1 cellular context compared by ENCODE assay signal in the genomic region with DNA sequence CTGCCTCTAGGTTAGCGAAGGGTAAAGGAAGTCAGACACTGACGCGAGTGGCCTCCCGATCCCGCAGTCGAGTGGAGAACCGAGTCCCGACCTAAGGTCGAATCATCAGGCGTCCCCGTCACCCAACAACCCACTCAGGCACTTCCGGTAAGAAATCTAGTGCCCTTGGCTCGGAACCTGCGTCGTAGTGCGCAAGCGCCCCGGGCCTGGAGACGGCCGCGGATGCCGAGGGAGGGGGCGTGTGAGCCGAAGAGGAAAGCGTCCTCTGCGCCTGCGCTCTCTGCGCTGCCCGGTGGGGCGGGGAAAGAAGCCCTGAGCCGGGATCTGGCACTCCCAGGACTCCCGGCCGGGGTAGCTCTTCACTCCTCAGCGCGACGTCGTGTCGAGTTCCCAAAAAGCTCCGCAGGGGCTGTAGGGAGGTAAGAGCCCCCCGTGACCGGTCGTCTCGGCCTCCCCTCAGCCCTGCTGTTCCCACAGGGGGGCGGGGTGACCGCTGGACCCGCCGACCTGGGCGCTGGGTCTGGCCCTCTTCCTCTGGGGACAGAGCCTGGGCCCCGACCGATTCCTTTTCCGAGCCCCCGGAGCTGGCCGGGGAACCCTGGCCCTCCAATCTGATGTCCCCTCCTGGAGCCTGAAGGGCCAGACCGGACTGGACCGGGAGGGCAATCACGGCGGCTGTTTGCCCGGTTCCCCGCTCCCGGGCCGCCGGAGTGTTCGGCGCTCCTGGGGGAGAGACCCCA.
TF ChIP-seq lines count a peak whose summit lies in the region.

Gene ZFYVE16 (plus strand): TSS at position 330 of the 740 bp plus-strand sequence. CDS start 26,084 bp downstream, outside the sequence.

TF ChIP-seq in HEK293, 187 proteins besides CTCF, POLR2A, EP300 and RAD21 (continued from another document and continues in another):
- TF ChIP-seq ZNF654 (tag by site-specific recombination; IDR thresholded peaks at IDR 0.05; ENCODE audit: low read depth) (no peak), SP3 (tag by site-specific recombination; IDR thresholded peaks at IDR 0.05) (peak; percentile 15; the same call in 1 of the 2 replicates), ZNF423 (tag by site-specific recombination; IDR thresholded peaks at IDR 0.05) (peak; percentile 37; the same call in 1 of the 2 replicates), KLF16 (tag by site-specific recombination; IDR thresholded peaks at IDR 0.05) (no peak), ZNF394 (tag by site-specific recombination; IDR thresholded peaks at IDR 0.05; ENCODE audit: borderline replicate concordance) (peak; percentile 85), ZEB2 (tag by site-specific recombination; IDR thresholded peaks at IDR 0.05) (peak; percentile 79), ZNF302 (tag by site-specific recombination; IDR thresholded peaks at IDR 0.05; ENCODE audit: low read depth) (no peak), ZNF776 (tag by site-specific recombination; IDR thresholded peaks at IDR 0.05; ENCODE audit: borderline replicate concordance) (no peak), ZNF211 (tag by site-specific recombination; IDR thresholded peaks at IDR 0.05; ENCODE audit: low read depth) (no peak), ZNF76 (tag by site-specific recombination; IDR thresholded peaks at IDR 0.05; ENCODE audit: borderline replicate concordance, low read depth) (peak; percentile 87), BCL11A (tag by site-specific recombination; IDR thresholded peaks at IDR 0.05; ENCODE audit: low read depth) (no peak), ZNF366 (tag by site-specific recombination; conservative IDR thresholded peaks at IDR 0.05) (no peak; the same call in 1 of the 2 replicates), ZBTB20 (tag by site-specific recombination; IDR thresholded peaks at IDR 0.05) (peak; percentile 98), ZNF362 (tag by site-specific recombination; IDR thresholded peaks at IDR 0.05) (no peak), ZNF184 (tag by site-specific recombination; IDR thresholded peaks at IDR 0.05) (no peak; the same call in 1 of the 2 replicates), ZNF549 (tag by site-specific recombination; IDR thresholded peaks at IDR 0.05) (no peak), ZNF580 (tag by site-specific recombination; IDR thresholded peaks at IDR 0.05) (no peak; the same call in 1 of the 2 replicates), ZNF837 (tag by site-specific recombination; IDR thresholded peaks at IDR 0.05) (no peak), ZNF670 (tag by site-specific recombination; IDR thresholded peaks at IDR 0.05; ENCODE audit: low read depth) (no peak), ZNF341 (tag by site-specific recombination; IDR thresholded peaks at IDR 0.05; ENCODE audit: low read depth) (peak; percentile 99), BCL11B (tag by site-specific recombination; IDR thresholded peaks at IDR 0.05; ENCODE audit: low read depth) (peak; percentile 57; the same call in 1 of the 2 replicates), ZNF514 (tag by site-specific recombination; IDR thresholded peaks at IDR 0.05) (no peak), ZNF121 (tag by site-specific recombination; IDR thresholded peaks at IDR 0.05) (peak; percentile 19; the same call in 1 of the 2 replicates), ZNF398 (tag by site-specific recombination; IDR thresholded peaks at IDR 0.05) (peak; percentile 59; the same call in 1 of the 2 replicates), ZNF266 (tag by site-specific recombination; IDR thresholded peaks at IDR 0.05; ENCODE audit: low read depth) (no peak), ZNF777 (tag by site-specific recombination; IDR thresholded peaks at IDR 0.05; ENCODE audit: borderline replicate concordance) (peak; percentile 57; the same call in 1 of the 2 replicates), ZXDB (tag by site-specific recombination; IDR thresholded peaks at IDR 0.05) (peak; percentile 69; the same call in 1 of the 2 replicates), SCRT2 (tag by site-specific recombination; IDR thresholded peaks at IDR 0.05) (peak; percentile 31; the same call in 1 of the 2 replicates), ZNF785 (tag by site-specific recombination; IDR thresholded peaks at IDR 0.05) (peak; percentile 97), YY1 (tag by site-specific recombination; IDR thresholded peaks at IDR 0.05) (no peak), ZNF335 (tag by site-specific recombination; conservative IDR thresholded peaks at IDR 0.05) (peak; percentile 98), ZNF660 (tag by site-specific recombination; IDR thresholded peaks at IDR 0.05) (peak; percentile 62; the same call in 1 of the 2 replicates), ZNF645 (tag by site-specific recombination; IDR thresholded peaks at IDR 0.05) (no peak), ZSCAN16 (tag by site-specific recombination; IDR thresholded peaks at IDR 0.05) (no peak), ZIC2 (tag by site-specific recombination; IDR thresholded peaks at IDR 0.05) (peak; percentile 92), ZBTB21 (tag by site-specific recombination; IDR thresholded peaks at IDR 0.05) (no peak), ZNF558 (tag by site-specific recombination; IDR thresholded peaks at IDR 0.05) (no peak), ZSCAN5A (tag by site-specific recombination; IDR thresholded peaks at IDR 0.05) (peak; percentile 42; the same call in 1 of the 2 replicates), WT1 (tag by site-specific recombination; IDR thresholded peaks at IDR 0.05) (peak; percentile 59), PRDM1 (tag by site-specific recombination; IDR thresholded peaks at IDR 0.05) (no peak), ZNF560 (tag by site-specific recombination; IDR thresholded peaks at IDR 0.05; ENCODE audit: borderline replicate concordance) (no peak), ZNF114 (tag by site-specific recombination; IDR thresholded peaks at IDR 0.05) (no peak), OVOL3 (tag by site-specific recombination; IDR thresholded peaks at IDR 0.05) (no peak; the same call in 1 of the 2 replicates), ZNF10 (tag by site-specific recombination; IDR thresholded peaks at IDR 0.05) (peak; percentile 91), ZNF391 (tag by site-specific recombination; IDR thresholded peaks at IDR 0.05; ENCODE audit: borderline replicate concordance, low read depth) (no peak), ZNF239 (tag by site-specific recombination; IDR thresholded peaks at IDR 0.05) (no peak), ZNF585B (tag by site-specific recombination; IDR thresholded peaks at IDR 0.05) (no peak), ZNF501 (tag by site-specific recombination; IDR thresholded peaks at IDR 0.05) (peak; percentile 91; the same call in 1 of the 2 replicates), ZNF138 (tag by site-specific recombination; IDR thresholded peaks at IDR 0.05; ENCODE audit: borderline replicate concordance) (no peak)
- TF ChIP-seq, protein P1, sequence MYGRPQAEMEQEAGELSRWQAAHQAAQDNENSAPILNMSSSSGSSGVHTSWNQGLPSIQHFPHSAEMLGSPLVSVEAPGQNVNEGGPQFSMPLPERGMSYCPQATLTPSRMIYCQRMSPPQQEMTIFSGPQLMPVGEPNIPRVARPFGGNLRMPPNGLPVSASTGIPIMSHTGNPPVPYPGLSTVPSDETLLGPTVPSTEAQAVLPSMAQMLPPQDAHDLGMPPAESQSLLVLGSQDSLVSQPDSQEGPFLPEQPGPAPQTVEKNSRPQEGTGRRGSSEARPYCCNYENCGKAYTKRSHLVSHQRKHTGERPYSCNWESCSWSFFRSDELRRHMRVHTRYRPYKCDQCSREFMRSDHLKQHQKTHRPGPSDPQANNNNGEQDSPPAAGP (tag by site-specific recombination; IDR thresholded peaks at IDR 0.05) = peak; percentile 41; the same call in 1 of the 2 replicates
- TF ChIP-seq, protein P2, sequence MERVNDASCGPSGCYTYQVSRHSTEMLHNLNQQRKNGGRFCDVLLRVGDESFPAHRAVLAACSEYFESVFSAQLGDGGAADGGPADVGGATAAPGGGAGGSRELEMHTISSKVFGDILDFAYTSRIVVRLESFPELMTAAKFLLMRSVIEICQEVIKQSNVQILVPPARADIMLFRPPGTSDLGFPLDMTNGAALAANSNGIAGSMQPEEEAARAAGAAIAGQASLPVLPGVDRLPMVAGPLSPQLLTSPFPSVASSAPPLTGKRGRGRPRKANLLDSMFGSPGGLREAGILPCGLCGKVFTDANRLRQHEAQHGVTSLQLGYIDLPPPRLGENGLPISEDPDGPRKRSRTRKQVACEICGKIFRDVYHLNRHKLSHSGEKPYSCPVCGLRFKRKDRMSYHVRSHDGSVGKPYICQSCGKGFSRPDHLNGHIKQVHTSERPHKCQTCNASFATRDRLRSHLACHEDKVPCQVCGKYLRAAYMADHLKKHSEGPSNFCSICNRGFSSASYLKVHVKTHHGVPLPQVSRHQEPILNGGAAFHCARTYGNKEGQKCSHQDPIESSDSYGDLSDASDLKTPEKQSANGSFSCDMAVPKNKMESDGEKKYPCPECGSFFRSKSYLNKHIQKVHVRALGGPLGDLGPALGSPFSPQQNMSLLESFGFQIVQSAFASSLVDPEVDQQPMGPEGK (tag by site-specific recombination; IDR thresholded peaks at IDR 0.05) = peak; percentile 98
- TF ChIP-seq, protein P3, sequence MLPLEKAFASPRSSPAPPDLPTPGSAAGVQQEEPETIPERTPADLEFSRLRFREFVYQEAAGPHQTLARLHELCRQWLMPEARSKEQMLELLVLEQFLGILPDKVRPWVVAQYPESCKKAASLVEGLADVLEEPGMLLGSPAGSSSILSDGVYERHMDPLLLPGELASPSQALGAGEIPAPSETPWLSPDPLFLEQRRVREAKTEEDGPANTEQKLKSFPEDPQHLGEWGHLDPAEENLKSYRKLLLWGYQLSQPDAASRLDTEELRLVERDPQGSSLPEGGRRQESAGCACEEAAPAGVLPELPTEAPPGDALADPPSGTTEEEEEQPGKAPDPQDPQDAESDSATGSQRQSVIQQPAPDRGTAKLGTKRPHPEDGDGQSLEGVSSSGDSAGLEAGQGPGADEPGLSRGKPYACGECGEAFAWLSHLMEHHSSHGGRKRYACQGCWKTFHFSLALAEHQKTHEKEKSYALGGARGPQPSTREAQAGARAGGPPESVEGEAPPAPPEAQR (tag by site-specific recombination; IDR thresholded peaks at IDR 0.05) = no peak
- TF ChIP-seq, protein P4, sequence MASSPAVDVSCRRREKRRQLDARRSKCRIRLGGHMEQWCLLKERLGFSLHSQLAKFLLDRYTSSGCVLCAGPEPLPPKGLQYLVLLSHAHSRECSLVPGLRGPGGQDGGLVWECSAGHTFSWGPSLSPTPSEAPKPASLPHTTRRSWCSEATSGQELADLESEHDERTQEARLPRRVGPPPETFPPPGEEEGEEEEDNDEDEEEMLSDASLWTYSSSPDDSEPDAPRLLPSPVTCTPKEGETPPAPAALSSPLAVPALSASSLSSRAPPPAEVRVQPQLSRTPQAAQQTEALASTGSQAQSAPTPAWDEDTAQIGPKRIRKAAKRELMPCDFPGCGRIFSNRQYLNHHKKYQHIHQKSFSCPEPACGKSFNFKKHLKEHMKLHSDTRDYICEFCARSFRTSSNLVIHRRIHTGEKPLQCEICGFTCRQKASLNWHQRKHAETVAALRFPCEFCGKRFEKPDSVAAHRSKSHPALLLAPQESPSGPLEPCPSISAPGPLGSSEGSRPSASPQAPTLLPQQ (tag by site-specific recombination; IDR thresholded peaks at IDR 0.05) = peak; percentile 38; the same call in 1 of the 2 replicates
- TF ChIP-seq, protein P5, sequence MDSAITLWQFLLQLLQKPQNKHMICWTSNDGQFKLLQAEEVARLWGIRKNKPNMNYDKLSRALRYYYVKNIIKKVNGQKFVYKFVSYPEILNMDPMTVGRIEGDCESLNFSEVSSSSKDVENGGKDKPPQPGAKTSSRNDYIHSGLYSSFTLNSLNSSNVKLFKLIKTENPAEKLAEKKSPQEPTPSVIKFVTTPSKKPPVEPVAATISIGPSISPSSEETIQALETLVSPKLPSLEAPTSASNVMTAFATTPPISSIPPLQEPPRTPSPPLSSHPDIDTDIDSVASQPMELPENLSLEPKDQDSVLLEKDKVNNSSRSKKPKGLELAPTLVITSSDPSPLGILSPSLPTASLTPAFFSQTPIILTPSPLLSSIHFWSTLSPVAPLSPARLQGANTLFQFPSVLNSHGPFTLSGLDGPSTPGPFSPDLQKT (IDR thresholded peaks at IDR 0.05; ENCODE audit: borderline replicate concordance, low read depth, low read length) = no peak
